In the genomic region with DNA sequence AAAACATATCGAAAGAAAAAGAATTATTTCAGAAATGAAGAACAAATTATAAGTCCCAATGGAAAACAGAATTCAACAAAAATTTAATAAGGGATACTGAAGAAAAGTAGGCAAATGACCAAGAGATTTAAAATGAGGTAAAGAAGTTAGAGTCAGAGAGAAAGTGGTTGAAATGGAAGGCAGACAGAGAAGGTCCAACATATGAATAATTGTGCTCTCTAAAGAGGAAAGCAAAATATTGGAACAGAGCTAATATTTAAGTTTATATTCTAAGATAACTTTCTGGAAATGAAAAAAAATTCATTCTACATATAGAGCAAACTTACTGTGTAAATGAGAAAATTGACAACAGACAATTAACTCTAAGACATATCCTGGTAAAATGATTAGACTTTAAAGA, we compare ENCODE assay signal across 14 cellular contexts.
DNase-seq lines count a peak whose midpoint lies in the region; ATAC-seq and TF ChIP-seq lines count a peak whose summit lies in the region.
"Had no signal": no experiment of that assay in that cellular context is flagged by ENCODE, and none has a peak within 500 bp of the region (broad histone marks: within the 10 kb centered on the region; RNA-seq: fewer than 3 reads in every experiment).

No MANE protein-coding gene starts in this region.

- H3K23ac ChIP-seq in mesenchymal stem cell (ENCODE audit: low read length in 2 of 2): no peak overlapping the region

- no peak overlapping the region for H2AK5ac ChIP-seq in mesenchymal stem cell (ENCODE audit: low read length, severe bottlenecking)

- peaks cover 22% of the 10 kb centered on the region for H3K79me1 ChIP-seq in mesenchymal stem cell (replicated peaks; ENCODE audit: low read length, poor library complexity, severe bottlenecking)

- H3K4me2 ChIP-seq in GM23248 (ENCODE audit: unreplicated experiment): no peak overlapping the region
- no peak overlapping the region for H3K4me2 ChIP-seq in mesenchymal stem cell (ENCODE audit: low read length, poor library complexity, severe bottlenecking)
- H3K4me2 ChIP-seq: KMS-11 had no signal

- no peak overlapping the region for H3K14ac ChIP-seq in mesenchymal stem cell (ENCODE audit: low read length in 2 of 2)

- no peaks in the 10 kb centered on the region for H3K27me3 ChIP-seq in GM23248 (replicated peaks; ENCODE audit: insufficient read depth)
- H3K27me3 ChIP-seq in mesenchymal stem cell (ENCODE audit: control insufficient read depth in 1 of 2, insufficient read depth in 1 of 2, low read length in 2 of 2): no peaks in the 10 kb centered on the region

- H2BK12ac ChIP-seq in mesenchymal stem cell (ENCODE audit: low read length in 2 of 2): no peak overlapping the region

- CTCF ChIA-PET in HEK293T (lab: Yijun Ruan, JAX): no interaction called here

- H3K4me3 ChIP-seq in GM23248 (no peak overlapping the region), mesenchymal stem cell (ENCODE audit: insufficient read depth in 1 of 2, low read depth in 1 of 2, low read length in 2 of 2) (no peak overlapping the region)

- ATAC-seq in HG02610 (IDR thresholded peaks at IDR 0.05; ENCODE audit: unreplicated experiment): no peak

- H3K18ac ChIP-seq in mesenchymal stem cell (ENCODE audit: low read depth in 1 of 2, low read length in 2 of 2): no peak overlapping the region

- H3F3A ChIP-seq in GM23248 (ENCODE audit: insufficient read depth): no peaks in the 10 kb centered on the region

- H3K9ac ChIP-seq in GM23248: no peak overlapping the region
- H3K9ac ChIP-seq in mesenchymal stem cell (ENCODE audit: low read length): no peak overlapping the region
- H3K9ac ChIP-seq: KMS-11 had no signal

- H4K20me1 ChIP-seq in GM23248 (ENCODE audit: insufficient read depth): no peaks in the 10 kb centered on the region

- H3K27ac ChIP-seq in GM23248 (no peak overlapping the region), mesenchymal stem cell (ENCODE audit: low read length, poor library complexity, severe bottlenecking) (no peak overlapping the region)
- H3K27ac ChIP-seq: KMS-11 had no signal

- POLR2A ChIA-PET in HEK293T (lab: Yijun Ruan, JAX): no interaction called here

- H3K4me1 ChIP-seq in GM23248 (ENCODE audit: insufficient read depth): no peaks in the 10 kb centered on the region
- peaks cover 5% of the 10 kb centered on the region for H3K4me1 ChIP-seq in mesenchymal stem cell (ENCODE audit: control insufficient read depth, insufficient read depth, low read depth, low read length)
- H3K4me1 ChIP-seq: Caco-2 had no signal

- no peaks in the 10 kb centered on the region for H3K79me2 ChIP-seq in GM23248 (ENCODE audit: insufficient read depth)

- H2BK5ac ChIP-seq in mesenchymal stem cell (ENCODE audit: low read depth, low read length, poor library complexity, severe bottlenecking): peak overlapping the region; percentile 61

- H2BK15ac ChIP-seq in mesenchymal stem cell (ENCODE audit: low read depth, poor library complexity, severe bottlenecking): no peak overlapping the region

- H4K91ac ChIP-seq in mesenchymal stem cell (ENCODE audit: low read length): no peak overlapping the region

- H2AFZ ChIP-seq in GM23248 (no peak overlapping the region), mesenchymal stem cell (ENCODE audit: low read depth, low read length) (no peak overlapping the region)

- no peak overlapping the region for H4K8ac ChIP-seq in mesenchymal stem cell (ENCODE audit: low read length)

- in situ Hi-C loops in ACHN (cut with HindIII; ENCODE audit: low pct_ligation_motif_present, low pct_unique_long_range_greater_than_20kb, low sequenced_read_pairs) (no loop called here), GM23248 (cut with MboI) (no loop called here)

- H3K9me3 ChIP-seq in GM23248 (ENCODE audit: low read depth) (peaks cover 3% of the 10 kb centered on the region), mesenchymal stem cell (ENCODE audit: control insufficient read depth, low read length) (peaks cover 26% of the 10 kb centered on the region)

- peak; percentile 2 for DNase-seq in ACHN
- peak; percentile 4 for DNase-seq in GM23248
- peak; percentile 5 for DNase-seq in NCI-H69 (lab: John Stamatoyannopoulos, UW)
- DNase-seq in mesenchymal stem cell: peak; percentile 20
- DNase-seq in glomerular visceral epithelial cell (ENCODE audit: extremely low spot score): no peak
- no peak for DNase-seq in HEK293T (ENCODE audit: extremely low spot score)
- DNase-seq: Caco-2; CD8-positive, alpha-beta memory T cell; DND-41; GDM1; GOT3; H9 had no signal

- H3K36me3 ChIP-seq in GM23248 (ENCODE audit: low read depth) (no peaks in the 10 kb centered on the region), mesenchymal stem cell (ENCODE audit: control insufficient read depth in 1 of 2, insufficient read depth in 2 of 2, low read depth in 1 of 2, low read length in 2 of 2) (peaks cover 0 to 11% of the 10 kb centered on the region in 2 experiments)

- no peaks in the 10 kb centered on the region for H3K9me2 ChIP-seq in GM23248 (ENCODE audit: insufficient read depth)

- no peak overlapping the region for H3K4ac ChIP-seq in mesenchymal stem cell (ENCODE audit: low read depth in 1 of 2, low read length in 2 of 2)

- 62 to 70% methylated on average over 1 of the region's 1 CpG for WGBS in GM23248 (ENCODE audit: low coverage in 1 of 2, low lambda C conversion rate in 2 of 2, missing lambda C conversion rate in 2 of 2), 2 experiments
- no CpG with 5 or more reads among the region's 1 CpG for WGBS in mesenchymal stem cell

- no peak overlapping the region for H2BK120ac ChIP-seq in mesenchymal stem cell (ENCODE audit: low read depth, low read length)

TF ChIP-seq in HEK293T, 16 proteins besides CTCF, POLR2A, EP300 and RAD21:
- TF ChIP-seq ELF4 (IDR thresholded peaks at IDR 0.05) (no peak), HDGF (IDR thresholded peaks at IDR 0.05; ENCODE audit: borderline replicate concordance) (no peak), FOXK2 (IDR thresholded peaks at IDR 0.05) (no peak), L3MBTL2 (conservative IDR thresholded peaks at IDR 0.05) (no peak), LEF1 (IDR thresholded peaks at IDR 0.05; ENCODE audit: borderline replicate concordance) (no peak), CTBP1 (IDR thresholded peaks at IDR 0.05; ENCODE audit: borderline replicate concordance) (no peak), TARDBP (IDR thresholded peaks at IDR 0.05) (no peak), ZNF384 (IDR thresholded peaks at IDR 0.05) (no peak)
TF ChIP-seq in HEK293T: peak in this region for 0.

Comparison
In these comparisons a context has a peak if more than half of its experiments do, and no peak if none do; other contexts are left out.
1. DNase-seq: peak in ACHN (single experiment), GM23248 (single experiment), NCI-H69 (single experiment) and mesenchymal stem cell (single experiment); none in glomerular visceral epithelial cell (single experiment) and HEK293T (single experiment).